In genomic region chr14:89746654-89747053, GRCh38 we compare ENCODE assay signal across 20 cellular contexts.
A peak's percentile ranks its signal among the peaks of the same experiment; 100 is the strongest.
DNase-seq lines count a peak whose midpoint lies in the region; ATAC-seq, FAIRE-seq and TF ChIP-seq lines count a peak whose summit lies in the region.
"Had no signal": no experiment of that assay in that cellular context is flagged by ENCODE, and none has a peak within 500 bp of the region (broad histone marks: within the 10 kb centered on the region; RNA-seq: fewer than 3 reads in every experiment).

No MANE protein-coding gene starts in this region.

- no peaks in the 10 kb centered on the region; the same call in 1 of the 3 replicates for H3K9me3 ChIP-seq in GM12878 (replicated peaks; ENCODE audit: control insufficient read depth, insufficient read depth, low read length)
- H3K9me3 ChIP-seq in CD4-positive, alpha-beta memory T cell (ENCODE audit: control insufficient read depth in 1 of 2, low read length in 2 of 2), result no peaks in the 10 kb centered on the region
- H3K9me3 ChIP-seq: A549, MG63 had no signal

- H3K27me3 Mint-ChIP-seq in neural crest cell (ENCODE audit: low read depth), result no peaks in the 10 kb centered on the region
- no peaks in the 10 kb centered on the region for H3K27me3 Mint-ChIP-seq in CD4-positive, alpha-beta memory T cell

- H3K27ac Mint-ChIP-seq in neural crest cell (ENCODE audit: unreplicated experiment), result peak overlapping the region; percentile 38
- H3K27ac Mint-ChIP-seq in CD4-positive, alpha-beta memory T cell, result no peak overlapping the region
- H3K27ac Mint-ChIP-seq: CD8-positive, alpha-beta T cell had no signal

- peaks cover 24% of the 10 kb centered on the region for H3K9me3 Mint-ChIP-seq in neural crest cell
- H3K9me3 Mint-ChIP-seq in CD4-positive, alpha-beta memory T cell, result peaks cover 0 to 17% (median 11%) of the 10 kb centered on the region in 8 donors

- DNase-seq in NCI-H82 (lab: John Stamatoyannopoulos, UW), result peak; percentile 29
- no peak for DNase-seq in NCI-H82 treated with DMSO at 0.1 percent for 48 hours (lab: John Stamatoyannopoulos, UW; ENCODE audit: unreplicated experiment)
- peak; percentile 16 for DNase-seq in GM12865 (ENCODE audit: low read depth)
- DNase-seq in GM12878 (ENCODE audit: low read depth, low spot score), result no peak
- DNase-seq in neural crest cell (ENCODE audit: low read depth, low spot score), result no peak
- no peak for DNase-seq in CD4-positive, alpha-beta memory T cell
- no peak for DNase-seq in GM13976 (ENCODE audit: low spot score)
- DNase-seq: CD8-positive, alpha-beta T cell; DMS79 treated with DMSO at 0.1 percent for 48 hours; Kasumi-1; MG63; NCI-H1105; NCI-H2081 treated with DMSO at 0.1 percent for 48 hours; NCI-H510A; NCI-H748 treated with DMSO at 0.1 percent for 48 hours; OCI-M1; Right ventricle myocardium superior had no signal

- H3K9ac ChIP-seq in GM12878 (ENCODE audit: control insufficient read depth, insufficient read depth, low read length), result no peak overlapping the region

- no peaks in the 10 kb centered on the region for H3K4me1 ChIP-seq in GM12878 (ENCODE audit: control insufficient read depth, insufficient read depth, low read length)
- peaks cover 14% of the 10 kb centered on the region for H3K4me1 ChIP-seq in CD4-positive, alpha-beta memory T cell (ENCODE audit: insufficient read depth, low read length)
- H3K4me1 ChIP-seq: A549 had no signal

- no peak for FAIRE-seq in GM12878 (lab: Jason Lieb, UNC)
- FAIRE-seq: A549, H1 had no signal

- H3K4me2 ChIP-seq in GM12878 (ENCODE audit: control insufficient read depth, insufficient read depth), result no peak overlapping the region
- H3K4me2 ChIP-seq: A549 had no signal

- H3K36me3 ChIP-seq in GM12878 (ENCODE audit: control insufficient read depth in 2 of 2, insufficient read depth in 2 of 2, low read length in 1 of 2), result no peaks in the 10 kb centered on the region
- H3K36me3 ChIP-seq in CD4-positive, alpha-beta memory T cell (ENCODE audit: insufficient read depth, low read length), result no peaks in the 10 kb centered on the region
- H3K36me3 ChIP-seq: MG63 had no signal

- H3K4me1 Mint-ChIP-seq in neural crest cell, result peaks cover 14% of the 10 kb centered on the region
- H3K4me1 Mint-ChIP-seq in CD4-positive, alpha-beta memory T cell, result peaks cover 17 to 29% (median 19%) of the 10 kb centered on the region in 4 donors

- no peak for TF ChIP-seq EP300 in GM12878 (IDR thresholded peaks at IDR 0.05; ENCODE audit: borderline replicate concordance in 1 of 2, control insufficient read depth in 1 of 2, low read depth in 2 of 2, low read length in 2 of 2)

- ATAC-seq in GM12878, result peak; percentile 42; the same call in 1 of the 3 replicates
- no peak for ATAC-seq in GM19328 (IDR thresholded peaks at IDR 0.05; ENCODE audit: unreplicated experiment)
- ATAC-seq: A549; CD8-positive, alpha-beta T cell had no signal

- H3K4me3 Mint-ChIP-seq in neural crest cell, result no peak overlapping the region
- no peak overlapping the region for H3K4me3 Mint-ChIP-seq in CD4-positive, alpha-beta memory T cell
- H3K4me3 Mint-ChIP-seq: CD8-positive, alpha-beta T cell had no signal

- POLR2A ChIA-PET in GM12878 (lab: Charles Lee), result no interaction called here
- POLR2A ChIA-PET in CD4-positive, alpha-beta memory T cell (lab: Charles Lee; ENCODE audit: partially characterized antibody), result interaction anchor here (1.9 kb wide), 1 partner anchor 25 kb away, joined by 5 read pairs; no protein-coding TSS in a partner anchor

- intact Hi-C loops in GM12878 (cut with micrococcal nuclease; ENCODE audit: unreplicated experiment), result no loop called here
- intact Hi-C loops in CD4-positive, alpha-beta memory T cell (cut with micrococcal nuclease), result no loop called here

- in situ Hi-C loops in GM12878 (cut with MboI), result no loop called here
- in situ Hi-C loops in GM13976 (cut with MboI; ENCODE audit: low sequenced_read_pairs, unreplicated experiment), result no loop called here

- CTCF ChIA-PET in GM12878 (lab: Yijun Ruan, JAX), result no interaction called here
- CTCF ChIA-PET in CD4-positive, alpha-beta memory T cell (lab: Charles Lee; ENCODE audit: partially characterized antibody), result no interaction called here

- H4K20me1 ChIP-seq in GM12878 (ENCODE audit: control insufficient read depth, insufficient read depth), result no peaks in the 10 kb centered on the region

- 2% methylated on average over 2 of the region's 2 CpGs for WGBS in GM12878 (ENCODE audit: insufficient coverage, insufficient replicate concordance, low lambda C conversion rate, missing lambda C conversion rate)

- H3K4me3 ChIP-seq in GM12865 (ENCODE audit: low read depth, low read length) (no peak overlapping the region), GM12878 (no peak overlapping the region)
- H3K4me3 ChIP-seq in CD4-positive, alpha-beta memory T cell (ENCODE audit: low read length in 2 of 2), result no peak overlapping the region
- H3K4me3 ChIP-seq: A549, MG63 had no signal

- H2AFZ ChIP-seq in GM12878 (ENCODE audit: control insufficient read depth, low read depth, low read length), result no peak overlapping the region

- BruUV-seq in GM12878 (replicated peaks; lab: Mats Ljungman, UMichigan), result no TSS peak

- no peak overlapping the region for H3K27ac ChIP-seq in GM12878 (ENCODE audit: control insufficient read depth, insufficient read depth)
- no peak overlapping the region for H3K27ac ChIP-seq in CD4-positive, alpha-beta memory T cell (ENCODE audit: low read depth, low read length)
- H3K27ac ChIP-seq: A549 had no signal

- SMC1A ChIA-PET in GM12878 (lab: Charles Lee; ENCODE audit: uncharacterized antibody, unreplicated experiment), result no interaction called here

- no peak for TF ChIP-seq CTCF in GM12865 (IDR thresholded peaks at IDR 0.05; ENCODE audit: insufficient read depth, low read depth, low read length, missing control alignments)
- TF ChIP-seq CTCF in GM12878 (IDR thresholded peaks at IDR 0.05 in 2 of 3, conservative IDR thresholded peaks at IDR 0.05 in 1 of 3; ENCODE audit: control insufficient read depth in 2 of 3, extremely low read depth in 1 of 3, insufficient read depth in 1 of 3, low read depth in 3 of 3, low read length in 3 of 3), result no peak
- no peak for TF ChIP-seq CTCF in neural crest cell (conservative IDR thresholded peaks at IDR 0.05)
- no peak for TF ChIP-seq CTCF in GM13976 (IDR thresholded peaks at IDR 0.05; ENCODE audit: borderline replicate concordance, control extremely low read depth, extremely low read depth, insufficient read depth, missing control alignments)

- no peak for TF ChIP-seq RAD21 in GM12878 (IDR thresholded peaks at IDR 0.05; ENCODE audit: insufficient read depth, low read depth, low read length)

- TF ChIP-seq POLR2A in GM12878 (IDR thresholded peaks at IDR 0.05; ENCODE audit: low read depth, low read length), result no peak

- RAD21 ChIA-PET in GM12878 (lab: Charles Lee; ENCODE audit: unreplicated experiment), result no interaction called here

- H3K36me3 Mint-ChIP-seq in neural crest cell (ENCODE audit: low read depth), result peaks cover 8% of the 10 kb centered on the region
- no peaks in the 10 kb centered on the region for H3K36me3 Mint-ChIP-seq in CD4-positive, alpha-beta memory T cell
- H3K36me3 Mint-ChIP-seq: CD8-positive, alpha-beta T cell had no signal

- H3K79me2 ChIP-seq in GM12878 (ENCODE audit: control insufficient read depth, insufficient read depth, low read length), result no peaks in the 10 kb centered on the region

- H3K27me3 ChIP-seq in GM12878 (replicated peaks in 1 of 2; ENCODE audit: control insufficient read depth in 2 of 2, insufficient read depth in 2 of 2, low read length in 1 of 2), result no peaks in the 10 kb centered on the region
- H3K27me3 ChIP-seq in CD4-positive, alpha-beta memory T cell (ENCODE audit: insufficient read depth, low read length), result no peaks in the 10 kb centered on the region
- H3K27me3 ChIP-seq: MG63 had no signal

TF ChIP-seq in GM12878, 131 proteins besides CTCF, POLR2A, EP300 and RAD21:
- no peak for TF ChIP-seq ZNF217 (IDR thresholded peaks at IDR 0.05)
- TF ChIP-seq LARP7 (IDR thresholded peaks at IDR 0.05), result no peak
- TF ChIP-seq NKRF (conservative IDR thresholded peaks at IDR 0.05), result no peak
- no peak for TF ChIP-seq CHD4 (IDR thresholded peaks at IDR 0.05)

Comparison
In these comparisons a context has a peak if more than half of its experiments do, and no peak if none do; other contexts are left out.
1. DNase-seq: peak in NCI-H82 (single experiment) and GM12865 (single experiment); none in NCI-H82 treated with DMSO at 0.1 percent for 48 hours (single experiment), GM12878 (single experiment), neural crest cell (single experiment), CD4-positive, alpha-beta memory T cell (0 of 5) and GM13976 (single experiment).